ENCODE assay signal across 34 cellular contexts in the genomic region with DNA sequence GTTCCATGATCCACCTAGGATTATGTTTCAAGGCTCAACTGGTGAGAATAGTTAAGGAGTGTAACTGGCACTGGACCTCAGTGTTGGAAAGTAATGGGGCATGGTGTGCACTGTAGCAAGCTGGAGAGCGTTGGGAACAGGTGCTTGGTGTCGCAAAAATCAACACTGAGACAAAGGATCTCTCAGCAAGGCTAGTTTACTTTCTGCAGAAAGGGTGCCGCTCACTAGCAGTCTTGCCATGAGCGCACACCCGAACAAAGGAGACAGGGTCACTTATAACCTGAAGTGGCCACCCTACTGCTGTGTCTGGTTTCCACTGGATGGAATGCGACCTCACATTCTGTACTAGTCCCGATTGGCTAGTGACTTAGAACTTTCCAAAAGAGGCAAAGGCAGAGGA.
"Had no signal": no experiment of that assay in that cellular context is flagged by ENCODE, and none has a peak within 500 bp of the region (broad histone marks: within the 10 kb centered on the region; RNA-seq: fewer than 3 reads in every experiment).

No MANE protein-coding gene starts in this region.

- H3K4me3 ChIP-seq: adrenal gland, body of pancreas, breast epithelium, Peyer's patch, SJSA1 had no signal

- H3K9me3 ChIP-seq: body of pancreas, SJSA1, SK-N-SH had no signal

- ATAC-seq: activated CD4-positive, alpha-beta T cell treated with anti-CD3 and anti-CD28 coated beads for 36 hours; activated CD8-positive, alpha-beta T cell treated with anti-CD3 and anti-CD28 coated beads, Interleukin-2, amount 10 ng/mL, durations not matched to agents 7 days and 5 days; activated naive CD4-positive, alpha-beta T cell treated with anti-CD3 and anti-CD28 coated beads, Interleukin-2, amount 50 U/mL, for 72 hours; activated T-cell treated with anti-CD3 and anti-CD28 coated beads, Interleukin-2, amount 50 U/mL, for 4 hours; body of pancreas; PC-3 had no signal

- H3K27me3 Mint-ChIP-seq: activated CD4-positive, alpha-beta T cell treated with anti-CD3 and anti-CD28 coated beads, Interleukin-2, amount 10 ng/mL, durations not matched to agents 7 days and 5 days had no signal

- H3K27ac Mint-ChIP-seq: activated CD4-positive, alpha-beta T cell treated with anti-CD3 and anti-CD28 coated beads for 36 hours; activated CD4-positive, alpha-beta T cell treated with anti-CD3 and anti-CD28 coated beads, Interleukin-2, amount 10 ng/mL, durations not matched to agents 7 days and 5 days; activated CD8-positive, alpha-beta T cell treated with anti-CD3 and anti-CD28 coated beads, Interleukin-2, amount 10 ng/mL, durations not matched to agents 7 days and 5 days; activated naive CD4-positive, alpha-beta T cell treated with anti-CD3 and anti-CD28 coated beads for 36 hours; activated naive CD4-positive, alpha-beta T cell treated with anti-CD3 and anti-CD28 coated beads, Interleukin-2, amount 50 U/mL, for 72 hours; activated T-helper 1 cell treated with anti-CD3 and anti-CD28 coated beads, Interleukin-12 subunit alpha, Interleukin-12 subunit beta, Interleukin-2, Interleukin-4 antibody, amounts not matched to agents 30 ng/mL and 10 ng/mL and 1 ng/mL, durations not matched to agents 14 hours and 24 hours and 36 hours; T-helper 1 cell treated with Interleukin-12 subunit alpha and Interleukin-12 subunit beta and Interleukin-4 antibody, amounts not matched to agents 30 μg/mL and 1 μg/mL, for 36 hours; T-helper 2 cell treated with Interferon-gamma antibody and Interleukin-4, amounts not matched to agents 5 μg/mL and 100 μg/mL, for 36 hours had no signal

- H3K4me1 ChIP-seq: adrenal gland, body of pancreas, breast epithelium, Peyer's patch, SJSA1 had no signal

- H3K4me3 Mint-ChIP-seq: activated CD4-positive, alpha-beta T cell treated with anti-CD3 and anti-CD28 coated beads for 36 hours; activated CD4-positive, alpha-beta T cell treated with anti-CD3 and anti-CD28 coated beads, Interleukin-2, amount 10 ng/mL, durations not matched to agents 7 days and 5 days; activated CD8-positive, alpha-beta T cell treated with anti-CD3 and anti-CD28 coated beads, Interleukin-2, amount 10 ng/mL, durations not matched to agents 7 days and 5 days; activated naive CD4-positive, alpha-beta T cell treated with anti-CD3 and anti-CD28 coated beads for 36 hours; activated T-cell treated with anti-CD3 and anti-CD28 coated beads, Interleukin-2, amount 50 U/mL, for 4 hours; activated T-helper 1 cell treated with anti-CD3 and anti-CD28 coated beads, Interleukin-12 subunit alpha, Interleukin-12 subunit beta, Interleukin-2, Interleukin-4 antibody, amounts not matched to agents 30 ng/mL and 10 ng/mL and 1 ng/mL, durations not matched to agents 14 hours and 24 hours and 36 hours; T-helper 1 cell treated with Interleukin-12 subunit alpha and Interleukin-12 subunit beta and Interleukin-4 antibody, amounts not matched to agents 30 μg/mL and 1 μg/mL, for 36 hours; T-helper 2 cell treated with Interferon-gamma antibody and Interleukin-4, amounts not matched to agents 5 μg/mL and 100 μg/mL, for 36 hours had no signal

- H3K9ac ChIP-seq: KMS-11, SK-N-SH had no signal

- H3K4me2 ChIP-seq: KMS-11, SK-N-SH had no signal

- H3K27ac ChIP-seq: adrenal gland, body of pancreas, breast epithelium, KMS-11, Peyer's patch, SJSA1 had no signal

- FAIRE-seq: astrocyte, TTC549 had no signal

- H3K36me3 ChIP-seq: adrenal gland, breast epithelium, Peyer's patch, SJSA1 had no signal

- DNase-seq: activated CD4-positive, alpha-beta T cell treated with anti-CD3 and anti-CD28 coated beads for 36 hours; activated CD4-positive, alpha-beta T cell treated with anti-CD3 and anti-CD28 coated beads, Interleukin-2, amount 10 ng/mL, durations not matched to agents 7 days and 5 days; activated CD4-positive, alpha-beta T cell treated with anti-CD3 and anti-CD28 coated beads, Interleukin-2, amount 50 U/mL, for 48 hours; activated CD8-positive, alpha-beta T cell treated with anti-CD3 and anti-CD28 coated beads, Interleukin-2, amount 10 ng/mL, durations not matched to agents 7 days and 5 days; activated gamma-delta T cell treated with Interleukin-2 at 50 U/mL for 16 hours; activated naive CD4-positive, alpha-beta T cell treated with anti-CD3 and anti-CD28 coated beads for 36 hours; activated T-cell treated with anti-CD3 and anti-CD28 coated beads for 4 hours; activated T-cell treated with anti-CD3 and anti-CD28 coated beads, Interleukin-2, amount 50 U/mL, for 4 hours; adrenal gland; body of pancreas; NCI-H1092 treated with DMSO at 0.1 percent for 48 hours; NCI-H1417; NCI-H146; NCI-H187; NCI-H2081; NCI-H226; NCI-H446 treated with DMSO at 0.1 percent for 48 hours; NCI-H524; NCI-H69; NCI-H82; PC-3; Peyer's patch; RPMI8226; SHP77 treated with DMSO at 0.1 percent for 48 hours; SK-N-SH had no signal

- H3K4me1 Mint-ChIP-seq: activated CD4-positive, alpha-beta T cell treated with anti-CD3 and anti-CD28 coated beads for 36 hours; activated CD4-positive, alpha-beta T cell treated with anti-CD3 and anti-CD28 coated beads, Interleukin-2, amount 10 ng/mL, durations not matched to agents 7 days and 5 days had no signal

- H3K27me3 ChIP-seq: adrenal gland, body of pancreas, breast epithelium, Peyer's patch, SJSA1 had no signal
